Comparison of ENCODE assay signal across 13 cellular contexts in genomic region chr10:57992321-57993077, GRCh38.
DNase-seq lines count a peak whose midpoint lies in the region; ATAC-seq, FAIRE-seq and TF ChIP-seq lines count a peak whose summit lies in the region.
"Had no signal": no experiment of that assay in that cellular context is flagged by ENCODE, and none has a peak within 500 bp of the region (broad histone marks: within the 10 kb centered on the region; RNA-seq: fewer than 3 reads in every experiment).

No MANE protein-coding gene starts in this region.

- DNase-seq in Calu3 (peak; percentile 85), LHCN-M2 (ENCODE audit: low read depth) (peak; percentile 51), bronchial epithelial cell (ENCODE audit: low read depth) (peak; percentile 93), lung (ENCODE audit: low spot score) (no peak), NCI-H146 treated with DMSO at 0.1 percent for 48 hours (lab: John Stamatoyannopoulos, UW; ENCODE audit: unreplicated experiment) (no peak)
- no peak for DNase-seq in stimulated activated naive CD4-positive, alpha-beta T cell (lab: John Stamatoyannopoulos, UW)
- no peak for DNase-seq in stimulated activated CD8-positive, alpha-beta memory T cell treated with anti-CD3 and anti-CD28 coated beads, Interleukin-4, amount 100 ng/mL, for 48 hours
- DNase-seq: activated naive CD4-positive, alpha-beta T cell treated with anti-CD3 and anti-CD28 coated beads, Interleukin-2, amount 10 ng/mL, durations not matched to agents 7 days and 5 days; NCI-H1930; Peyer's patch had no signal

- TSS peak; percentile 63 for BruUV-seq in Calu3 (replicated peaks; lab: Mats Ljungman, UMichigan)

- peak overlapping the region; percentile 82 for H3K27ac Mint-ChIP-seq in Calu3 (ENCODE audit: unreplicated experiment)
- H3K27ac Mint-ChIP-seq: activated naive CD4-positive, alpha-beta T cell treated with anti-CD3 and anti-CD28 coated beads, Interleukin-2, amount 10 ng/mL, durations not matched to agents 7 days and 5 days; CD14-positive monocyte; dendritic cell treated with granulocyte-macrophage colony-stimulating factor and Interleukin-4, amounts not matched to agents 40 ng/mL and 50 ng/mL, for 4 days had no signal

- H3K27me3 Mint-ChIP-seq in Calu3 (ENCODE audit: unreplicated experiment) = no peaks in the 10 kb centered on the region
- H3K27me3 Mint-ChIP-seq: activated naive CD4-positive, alpha-beta T cell treated with anti-CD3 and anti-CD28 coated beads, Interleukin-2, amount 10 ng/mL, durations not matched to agents 7 days and 5 days; dendritic cell treated with granulocyte-macrophage colony-stimulating factor and Interleukin-4, amounts not matched to agents 40 ng/mL and 50 ng/mL, for 4 days had no signal

- H3K4me1 ChIP-seq in lung (ENCODE audit: control insufficient read depth in 2 of 2, insufficient read depth in 2 of 2, low read length in 2 of 2) = no peaks in the 10 kb centered on the region
- H3K4me1 ChIP-seq: Peyer's patch had no signal

- WGBS in lung, 2 donors = 53 to 67% methylated on average over 5 of the region's 5 CpGs

- H3K4me3 ChIP-seq in bronchial epithelial cell (ENCODE audit: low read depth, low read length) (no peak overlapping the region), lung (no peak overlapping the region)
- H3K4me3 ChIP-seq: Peyer's patch had no signal

- no peak for FAIRE-seq in bronchial epithelial cell (lab: Jason Lieb, UNC)

- no peak overlapping the region for H3K27ac ChIP-seq in lung (ENCODE audit: low read depth in 1 of 2, low read length in 1 of 2)
- H3K27ac ChIP-seq: Peyer's patch had no signal

- no peaks in the 10 kb centered on the region for H3K27me3 ChIP-seq in bronchial epithelial cell (ENCODE audit: control insufficient read depth, insufficient read depth, low read length)
- H3K27me3 ChIP-seq in lung (ENCODE audit: control insufficient read depth, insufficient read depth) = no peaks in the 10 kb centered on the region
- H3K27me3 ChIP-seq: Peyer's patch had no signal

- intact Hi-C loops in Calu3 (cut with micrococcal nuclease; ENCODE audit: unreplicated experiment) = loop anchor here (1.0 to 5.0 kb wide), 9 partner anchors 30 to 410 kb away; no protein-coding TSS in a partner anchor

- H3K36me3 Mint-ChIP-seq in Calu3 (ENCODE audit: insufficient read depth, unreplicated experiment) = peaks cover 18% of the 10 kb centered on the region
- H3K36me3 Mint-ChIP-seq: activated naive CD4-positive, alpha-beta T cell treated with anti-CD3 and anti-CD28 coated beads, Interleukin-2, amount 10 ng/mL, durations not matched to agents 7 days and 5 days; CD14-positive monocyte had no signal

- no peaks in the 10 kb centered on the region for H3K9me3 Mint-ChIP-seq in Calu3 (ENCODE audit: low read depth, unreplicated experiment)
- H3K9me3 Mint-ChIP-seq: dendritic cell treated with granulocyte-macrophage colony-stimulating factor and Interleukin-4, amounts not matched to agents 40 ng/mL and 50 ng/mL, for 4 days had no signal

- no peaks in the 10 kb centered on the region for H3K9me3 ChIP-seq in lung (ENCODE audit: control insufficient read depth in 2 of 2, insufficient read depth in 1 of 2, low read length in 1 of 2)
- H3K9me3 ChIP-seq: Peyer's patch had no signal

- TF ChIP-seq CTCF in Calu3 (IDR thresholded peaks at IDR 0.05; ENCODE audit: unreplicated experiment) (no peak), bronchial epithelial cell (IDR thresholded peaks at IDR 0.05; ENCODE audit: insufficient read depth, low read length, severe bottlenecking) (no peak), lung (IDR thresholded peaks at IDR 0.05; ENCODE audit: control extremely low read depth, extremely low read depth) (no peak)

- peaks cover 50% of the 10 kb centered on the region for H3K4me1 Mint-ChIP-seq in Calu3 (ENCODE audit: low read depth, unreplicated experiment)
- H3K4me1 Mint-ChIP-seq: activated naive CD4-positive, alpha-beta T cell treated with anti-CD3 and anti-CD28 coated beads, Interleukin-2, amount 10 ng/mL, durations not matched to agents 7 days and 5 days; CD14-positive monocyte had no signal

- CTCF ChIA-PET in Calu3 (lab: Charles Lee) = interaction anchor here (0.6 to 1.9 kb wide), 22 partner anchors 13 to 335 kb away, joined by 3 to 10 read pairs (median 3); no protein-coding TSS in a partner anchor

- H3K4me3 Mint-ChIP-seq in Calu3 (ENCODE audit: low read depth, unreplicated experiment) = peak overlapping the region; percentile 74
- H3K4me3 Mint-ChIP-seq: activated naive CD4-positive, alpha-beta T cell treated with anti-CD3 and anti-CD28 coated beads, Interleukin-2, amount 10 ng/mL, durations not matched to agents 7 days and 5 days; CD14-positive monocyte; dendritic cell treated with granulocyte-macrophage colony-stimulating factor and Interleukin-4, amounts not matched to agents 40 ng/mL and 50 ng/mL, for 4 days had no signal

- peak; percentile 6 for ATAC-seq in lung (ENCODE audit: insufficient read depth, low FRiP score)
- no peak for ATAC-seq in HG03025 (IDR thresholded peaks at IDR 0.05; ENCODE audit: low FRiP score, unreplicated experiment)

- H3K36me3 ChIP-seq in bronchial epithelial cell (ENCODE audit: control insufficient read depth, insufficient read depth, low read length) (no peaks in the 10 kb centered on the region), lung (ENCODE audit: control insufficient read depth in 2 of 2, insufficient read depth in 2 of 2, low read length in 2 of 2) (no peaks in the 10 kb centered on the region)
- H3K36me3 ChIP-seq: Peyer's patch had no signal

Comparison
In these comparisons a context has a peak if more than half of its experiments do, and no peak if none do; other contexts are left out.
1. DNase-seq: peak in Calu3 (single experiment), LHCN-M2 (single experiment) and bronchial epithelial cell (single experiment); none in lung (single experiment), stimulated activated naive CD4-positive, alpha-beta T cell (0 of 6), NCI-H146 treated with DMSO at 0.1 percent for 48 hours (single experiment) and stimulated activated CD8-positive, alpha-beta memory T cell treated with anti-CD3 and anti-CD28 coated beads, Interleukin-4, amount 100 ng/mL, for 48 hours (single experiment).